In genomic region chr17:80454557-80455327, GRCh38 we compare ENCODE assay signal across 7 cellular contexts.
DNase-seq lines count a peak whose midpoint lies in the region; ATAC-seq lines count a peak whose summit lies in the region.

No MANE protein-coding gene starts in this region.

- DNase-seq in NCI-H2029 (lab: John Stamatoyannopoulos, UW) (peak; percentile 93), T-helper 9 cell (peak; percentile 90), astrocyte of the hippocampus (ENCODE audit: low read depth, low spot score) (peak; percentile 99), hippocampal formation (lab: John Stamatoyannopoulos, UW) (peak; percentile 94), retina (peak; percentile 98)

- ATAC-seq in GM18508 (IDR thresholded peaks at IDR 0.05; ENCODE audit: insufficient read depth, unreplicated experiment) (peak; percentile 55), HG02981 (IDR thresholded peaks at IDR 0.05; ENCODE audit: unreplicated experiment) (peak; percentile 83)

Comparison
In these comparisons a context has a peak if more than half of its experiments do, and no peak if none do; other contexts are left out.
1. Peak in every context shown above with its lines: DNase-seq and ATAC-seq.